ENCODE assay signal across 8 cellular contexts in the genomic region with DNA sequence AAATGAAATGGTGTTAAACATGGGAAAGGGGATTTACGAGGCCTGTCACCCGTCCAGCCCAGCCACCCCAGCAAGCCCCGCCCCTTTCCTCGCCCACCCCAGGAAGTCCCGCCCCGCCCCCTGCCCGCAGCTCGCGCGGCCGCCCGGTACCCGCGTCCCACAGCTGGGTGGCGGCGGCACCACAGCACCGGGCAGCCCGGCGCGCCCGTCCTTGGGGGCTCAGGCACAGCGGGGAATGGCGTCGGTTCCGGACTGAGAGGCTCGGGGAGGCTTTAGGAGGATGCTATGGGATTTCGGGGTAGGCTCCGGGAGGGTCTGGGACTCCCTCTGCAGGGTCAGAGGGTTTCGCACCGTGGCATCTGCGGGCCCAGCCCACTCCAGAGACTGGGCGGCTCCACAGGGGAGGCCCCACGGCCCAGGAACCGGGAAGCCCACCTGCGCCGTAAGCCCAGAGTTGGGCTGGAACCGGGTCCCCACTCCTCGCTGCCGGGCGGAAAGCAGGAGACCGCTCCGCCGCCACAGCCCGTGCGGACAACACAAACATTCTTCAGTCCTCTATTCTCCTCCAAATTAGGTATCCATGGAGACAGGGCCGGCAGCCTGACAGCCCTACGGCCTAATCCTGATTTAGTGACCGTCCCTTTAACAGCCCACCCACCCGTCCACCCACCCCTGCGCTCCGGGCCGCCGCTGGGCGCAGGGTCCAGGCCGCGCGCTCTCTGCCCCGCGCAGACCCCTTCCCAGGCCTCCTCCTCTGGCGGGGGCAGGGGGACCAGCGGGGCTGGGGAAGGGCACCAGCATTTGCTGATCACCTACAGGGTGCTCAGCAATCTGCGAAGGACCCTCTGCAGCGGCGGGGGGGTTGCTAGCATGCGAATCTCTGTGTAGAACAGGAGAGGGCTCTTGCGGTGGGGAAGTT. TPM values are rescaled to one million over a fixed set of nuclear protein-coding genes. Genes with fewer than 3 reads are reported as not detected.
DNase-seq lines count a peak whose midpoint lies in the region; ATAC-seq and TF ChIP-seq lines count a peak whose summit lies in the region.

No MANE protein-coding gene starts in this region.

- peak overlapping the region; percentile 82 for H3K9ac ChIP-seq in neuronal stem cell (ENCODE audit: low read depth, low read length, poor library complexity)

- H3K27ac ChIP-seq in neuronal stem cell (replicated peaks; ENCODE audit: low read length) = peak overlapping the region; percentile 88
- H3K27ac ChIP-seq in upper lobe of left lung = peak overlapping the region; percentile 66 to 85 (median 75)

- TF ChIP-seq CTCF in fibroblast of pulmonary artery (IDR thresholded peaks at IDR 0.05; ENCODE audit: low read length, missing control alignments) (no peak), upper lobe of left lung (IDR thresholded peaks at IDR 0.05) (no peak)

- H3K4me3 Mint-ChIP-seq in activated CD8-positive, alpha-beta memory T cell treated with anti-CD3 and anti-CD28 coated beads, Interleukin-2, amount 10 ng/mL, durations not matched to agents 7 days and 5 days = peak overlapping the region; percentile 38

- H3K4me2 ChIP-seq in neuronal stem cell (ENCODE audit: insufficient read depth, low read length, poor library complexity, severe bottlenecking) = peak overlapping the region; percentile 93

- peak; percentile 56 for ATAC-seq in activated CD8-positive, alpha-beta memory T cell treated with anti-CD3 and anti-CD28 coated beads, Interleukin-2, amount 10 ng/mL, durations not matched to agents 7 days and 5 days
- ATAC-seq in upper lobe of left lung (ENCODE audit: low FRiP score in 2 of 2) = peak in 1 of 2 donors; percentile 55

- peak overlapping the region; percentile 90 for H2AK5ac ChIP-seq in neuronal stem cell (ENCODE audit: low read depth, low read length)

- peaks cover 67% of the 10 kb centered on the region for H3K27me3 Mint-ChIP-seq in activated CD8-positive, alpha-beta memory T cell treated with anti-CD3 and anti-CD28 coated beads, Interleukin-2, amount 10 ng/mL, durations not matched to agents 7 days and 5 days

- H3K36me3 ChIP-seq in neuronal stem cell (replicated peaks in 1 of 2; ENCODE audit: control insufficient read depth in 2 of 2, insufficient read depth in 2 of 2, low read length in 2 of 2) (peaks cover 4 to 47% of the 10 kb centered on the region in 2 donors), upper lobe of left lung (no peaks in the 10 kb centered on the region)

- H3K4me1 Mint-ChIP-seq in activated CD8-positive, alpha-beta memory T cell treated with anti-CD3 and anti-CD28 coated beads, Interleukin-2, amount 10 ng/mL, durations not matched to agents 7 days and 5 days = peaks cover 12% of the 10 kb centered on the region

- H3K4me1 ChIP-seq in neuronal stem cell (ENCODE audit: control insufficient read depth in 2 of 2, insufficient read depth in 1 of 2, low read depth in 1 of 2, low read length in 2 of 2) (peaks cover 24 to 30% of the 10 kb centered on the region in 2 donors), upper lobe of left lung (peaks cover 33 to 56% (median 39%) of the 10 kb centered on the region in 4 donors)

- no peak overlapping the region for H3K27ac Mint-ChIP-seq in activated CD8-positive, alpha-beta memory T cell treated with anti-CD3 and anti-CD28 coated beads, Interleukin-2, amount 10 ng/mL, durations not matched to agents 7 days and 5 days

- peak overlapping the region; percentile 84 for H2AFZ ChIP-seq in neuronal stem cell (ENCODE audit: low read length)

- DNase-seq in DMS 273 (lab: John Stamatoyannopoulos, UW; ENCODE audit: unreplicated experiment) (peak; percentile 52), DMS 273 treated with DMSO at 0.1 percent for 48 hours (lab: John Stamatoyannopoulos, UW) (no peak), fibroblast of pulmonary artery (ENCODE audit: low read depth) (no peak), neuronal stem cell (ENCODE audit: low spot score) (peak; percentile 80), upper lobe of left lung (peak; percentile 47 to 88), Ammon's horn (ENCODE audit: low spot score) (no peak), DMS79 (lab: John Stamatoyannopoulos, UW) (no peak)
- DNase-seq in activated CD8-positive, alpha-beta memory T cell treated with anti-CD3 and anti-CD28 coated beads, Interleukin-2, amount 10 ng/mL, durations not matched to agents 7 days and 5 days = peak; percentile 44

- TF ChIP-seq EP300 in upper lobe of left lung (IDR thresholded peaks at IDR 0.05) = no peak

- H3K79me1 ChIP-seq in neuronal stem cell (ENCODE audit: low read depth, low read length) = peaks cover 14% of the 10 kb centered on the region

- TF ChIP-seq POLR2A in upper lobe of left lung (IDR thresholded peaks at IDR 0.05) = peak in 1 of 4 donors; percentile 32

- peak overlapping the region; percentile 19 for H3K4ac ChIP-seq in neuronal stem cell (ENCODE audit: low read length)

- CTCF ChIA-PET in activated CD8-positive, alpha-beta memory T cell treated with anti-CD3 and anti-CD28 coated beads, Interleukin-2, amount 10 ng/mL, durations not matched to agents 7 days and 5 days (lab: Charles Lee) = no interaction called here

- H3K4me3 ChIP-seq in fibroblast of pulmonary artery (replicated peaks; ENCODE audit: low read depth, low read length) = peak overlapping the region; percentile 45
- H3K4me3 ChIP-seq in neuronal stem cell (ENCODE audit: low read length in 2 of 2) = peak overlapping the region; percentile 80 to 93
- H3K4me3 ChIP-seq in upper lobe of left lung = peak overlapping the region; percentile 34 to 63 (median 49)

- peak overlapping the region; percentile 33 for H2BK120ac ChIP-seq in neuronal stem cell (ENCODE audit: low read depth, low read length)

- H3K36me3 Mint-ChIP-seq in activated CD8-positive, alpha-beta memory T cell treated with anti-CD3 and anti-CD28 coated beads, Interleukin-2, amount 10 ng/mL, durations not matched to agents 7 days and 5 days = no peaks in the 10 kb centered on the region

- peak overlapping the region; percentile 72 for H2BK15ac ChIP-seq in neuronal stem cell (ENCODE audit: low read length)

- no peak overlapping the region for H3K23ac ChIP-seq in neuronal stem cell (ENCODE audit: low read depth, low read length, poor library complexity)

- peak overlapping the region; percentile 66 for H3K14ac ChIP-seq in neuronal stem cell (ENCODE audit: low read length)

- H3K27me3 ChIP-seq in neuronal stem cell (ENCODE audit: control insufficient read depth in 3 of 3, insufficient read depth in 3 of 3, low read depth in 1 of 3, low read length in 3 of 3) (no peaks in the 10 kb centered on the region), upper lobe of left lung (peaks cover 0 to 36% (median 24%) of the 10 kb centered on the region in 4 donors)

- H3K18ac ChIP-seq in neuronal stem cell (ENCODE audit: low read length) = peak overlapping the region; percentile 95

- H4K91ac ChIP-seq in neuronal stem cell (ENCODE audit: low read depth, low read length, poor library complexity) = no peak overlapping the region

- H3K9me3 Mint-ChIP-seq in activated CD8-positive, alpha-beta memory T cell treated with anti-CD3 and anti-CD28 coated beads, Interleukin-2, amount 10 ng/mL, durations not matched to agents 7 days and 5 days (ENCODE audit: low read depth) = no peaks in the 10 kb centered on the region

- H3K9me3 ChIP-seq in neuronal stem cell (replicated peaks in 1 of 2; ENCODE audit: control insufficient read depth in 2 of 2, insufficient read depth in 1 of 2, low read depth in 1 of 2, low read length in 2 of 2) = no peaks in the 10 kb centered on the region
- no peaks in the 10 kb centered on the region for H3K9me3 ChIP-seq in upper lobe of left lung

- peak overlapping the region; percentile 42 for H2BK12ac ChIP-seq in neuronal stem cell (ENCODE audit: low read length)

- H2BK5ac ChIP-seq in neuronal stem cell (ENCODE audit: low read length) = peak overlapping the region; percentile 96

- H4K8ac ChIP-seq in neuronal stem cell (ENCODE audit: low read depth, low read length) = no peak overlapping the region

- WGBS in neuronal stem cell (ENCODE audit: extremely low coverage in 2 of 2, insufficient read length in 2 of 2, insufficient replicate concordance in 1 of 2), 2 donors = no CpG with 5 or more reads among the region's 66 CpGs
- WGBS in upper lobe of left lung, 2 donors = 0 to 3% methylated on average over 13 to 24 of the region's 66 CpGs

RNA-seq across cellular contexts. Expression of a gene that starts 1.3 kb away (rescaled TPM):
- total RNA-seq in activated CD8-positive, alpha-beta memory T cell treated with anti-CD3 and anti-CD28 coated beads, Interleukin-2, amount 10 ng/mL, durations not matched to agents 7 days and 5 days = under 1 TPM; 0.40 to 0.73 TPM
- polyA plus RNA-seq in neuronal stem cell (2013, experiment 1 of 2) = 28.1 TPM
- polyA plus RNA-seq in neuronal stem cell (2013, experiment 2 of 2) = 28.7 TPM
- 1 to 10 TPM in 2 of 6 donors, under 1 TPM in 3, not detected in 1; 0.22 to 1.5 (median 0.39) TPM for total RNA-seq in upper lobe of left lung

RNA-seq across cellular contexts. Expression of a gene that starts 40.7 kb away (rescaled TPM):
- not detected for total RNA-seq in activated CD8-positive, alpha-beta memory T cell treated with anti-CD3 and anti-CD28 coated beads, Interleukin-2, amount 10 ng/mL, durations not matched to agents 7 days and 5 days
- 0.29 TPM for polyA plus RNA-seq in neuronal stem cell (2013, experiment 1 of 2)
- polyA plus RNA-seq in neuronal stem cell (2013, experiment 2 of 2) = 0.32 TPM
- total RNA-seq in upper lobe of left lung = not detected

Comparison
In these comparisons a context has a peak if more than half of its experiments do, and no peak if none do; other contexts are left out.
1. DNase-seq: peak in DMS 273 (single experiment), activated CD8-positive, alpha-beta memory T cell treated with anti-CD3 and anti-CD28 coated beads, Interleukin-2, amount 10 ng/mL, durations not matched to agents 7 days and 5 days (single experiment), neuronal stem cell (single experiment) and upper lobe of left lung (2 of 2); none in DMS 273 treated with DMSO at 0.1 percent for 48 hours (single experiment), fibroblast of pulmonary artery (single experiment), Ammon's horn (single experiment) and DMS79 (single experiment).
2. Peak in every context shown above with its lines, with median percentiles within 50 percentile points of each other: H3K4me3 ChIP-seq.